In genomic region chr15:89139613-89140499, GRCh38 we compare ENCODE assay signal across 10 cellular contexts. TPM values are rescaled to one million over a fixed set of nuclear protein-coding genes. Genes with fewer than 3 reads are reported as not detected.
A peak's percentile ranks its signal among the peaks of the same experiment; 100 is the strongest.
DNase-seq lines count a peak whose midpoint lies in the region; TF ChIP-seq lines count a peak whose summit lies in the region.
"Had no signal": no experiment of that assay in that cellular context is flagged by ENCODE, and none has a peak within 500 bp of the region (broad histone marks: within the 10 kb centered on the region; RNA-seq: fewer than 3 reads in every experiment).

No MANE protein-coding gene starts in this region.

- peak overlapping the region; percentile 47 for H3K27ac ChIP-seq in HL-60 (replicated peaks)
- H3K27ac ChIP-seq in subcutaneous abdominal adipose tissue (ENCODE audit: low read depth, low read length) = peak overlapping the region; percentile 29
- no peak overlapping the region for H3K27ac ChIP-seq in effector memory CD4-positive, alpha-beta T cell (ENCODE audit: insufficient read depth, low read length, poor library complexity, severe bottlenecking)
- no peak overlapping the region for H3K27ac ChIP-seq in neuronal stem cell (replicated peaks; ENCODE audit: low read length)
- H3K27ac ChIP-seq: parathyroid adenoma had no signal

- H3K4me3 ChIP-seq in HL-60 (replicated peaks; ENCODE audit: insufficient read depth, low read length) = no peak overlapping the region
- no peak overlapping the region for H3K4me3 ChIP-seq in subcutaneous abdominal adipose tissue (ENCODE audit: low read depth in 1 of 5, low read length in 5 of 5)
- no peak overlapping the region for H3K4me3 ChIP-seq in effector memory CD4-positive, alpha-beta T cell (ENCODE audit: insufficient read depth, low read depth, low read length, poor library complexity, severe bottlenecking)
- H3K4me3 ChIP-seq in neuronal stem cell (ENCODE audit: low read length in 2 of 2) = no peak overlapping the region

- no peak overlapping the region for H3K4me2 ChIP-seq in neuronal stem cell (ENCODE audit: insufficient read depth, low read length, poor library complexity, severe bottlenecking)

- no CpG with 5 or more reads among the region's 8 CpGs for WGBS in neuronal stem cell (ENCODE audit: extremely low coverage in 2 of 2, insufficient read length in 2 of 2, insufficient replicate concordance in 1 of 2), 2 donors

- H3K79me1 ChIP-seq in neuronal stem cell (ENCODE audit: low read depth, low read length) = no peaks in the 10 kb centered on the region

- H2AFZ ChIP-seq in neuronal stem cell (ENCODE audit: low read length) = no peak overlapping the region
- H2AFZ ChIP-seq: parathyroid adenoma had no signal

- H3K9me3 Mint-ChIP-seq in brain (no peaks in the 10 kb centered on the region), immature natural killer cell (peaks cover 0 to 4% (median 0%) of the 10 kb centered on the region in 6 donors)

- H3K36me3 ChIP-seq in subcutaneous abdominal adipose tissue (ENCODE audit: control insufficient read depth in 5 of 5, insufficient read depth in 5 of 5, low read length in 5 of 5) = no peaks in the 10 kb centered on the region
- H3K36me3 ChIP-seq in effector memory CD4-positive, alpha-beta T cell (ENCODE audit: control insufficient read depth, insufficient read depth, low read length) = peaks cover 6% of the 10 kb centered on the region
- peaks cover 0 to 3% of the 10 kb centered on the region in 2 donors for H3K36me3 ChIP-seq in neuronal stem cell (replicated peaks in 1 of 2; ENCODE audit: control insufficient read depth in 2 of 2, insufficient read depth in 2 of 2, low read length in 2 of 2)

- H2BK5ac ChIP-seq in neuronal stem cell (ENCODE audit: low read length) = no peak overlapping the region

- H3K36me3 Mint-ChIP-seq in brain = peaks cover 56% of the 10 kb centered on the region
- H3K36me3 Mint-ChIP-seq in immature natural killer cell = peaks cover 15 to 21% (median 17%) of the 10 kb centered on the region in 3 donors

- H4K8ac ChIP-seq in neuronal stem cell (ENCODE audit: low read depth, low read length) = no peak overlapping the region

- TF ChIP-seq CTCF in HL-60 (IDR thresholded peaks at IDR 0.05; ENCODE audit: insufficient read depth, low read length) (no peak), brain (conservative IDR thresholded peaks at IDR 0.05) (no peak)

- H3K27me3 Mint-ChIP-seq in brain = no peaks in the 10 kb centered on the region
- H3K27me3 Mint-ChIP-seq in immature natural killer cell (ENCODE audit: low read depth in 3 of 3) = peaks cover 14 to 27% (median 16%) of the 10 kb centered on the region in 3 donors

- H3K4me1 ChIP-seq in subcutaneous abdominal adipose tissue (ENCODE audit: control insufficient read depth in 5 of 5, insufficient read depth in 5 of 5, low read length in 5 of 5) = peaks cover 22 to 80% (median 56%) of the 10 kb centered on the region in 5 donors
- H3K4me1 ChIP-seq in effector memory CD4-positive, alpha-beta T cell (ENCODE audit: control insufficient read depth, insufficient read depth, low read length, poor library complexity, severe bottlenecking) = no peaks in the 10 kb centered on the region
- peaks cover 0 to 4% of the 10 kb centered on the region in 2 donors for H3K4me1 ChIP-seq in neuronal stem cell (ENCODE audit: control insufficient read depth in 2 of 2, insufficient read depth in 1 of 2, low read depth in 1 of 2, low read length in 2 of 2)
- H3K4me1 ChIP-seq: parathyroid adenoma had no signal

- H3K27ac Mint-ChIP-seq in brain (peak overlapping the region in 4 of 5 experiments; percentile 37 to 84 (median 60)), immature natural killer cell (peak overlapping the region in 5 of 6 donors; percentile 94 to 100 (median 98))

- DNase-seq in HL-60 (ENCODE audit: low read depth in 1 of 2, low spot score in 1 of 2) (no peak), immature natural killer cell (no peak), neuronal stem cell (ENCODE audit: low spot score) (no peak), COLO829 (ENCODE audit: low spot score) (no peak), middle frontal gyrus (ENCODE audit: extremely low spot score, low spot score) (no peak)
- no peak for DNase-seq in effector memory CD4-positive, alpha-beta T cell
- DNase-seq: NCI-H2081 treated with DMSO at 0.1 percent for 48 hours had no signal

- H3K27me3 ChIP-seq in HL-60 (ENCODE audit: insufficient read depth, poor library complexity, severe bottlenecking) = no peaks in the 10 kb centered on the region
- H3K27me3 ChIP-seq in subcutaneous abdominal adipose tissue (ENCODE audit: control insufficient read depth in 5 of 5, insufficient read depth in 4 of 5, low read length in 5 of 5) = no peaks in the 10 kb centered on the region
- H3K27me3 ChIP-seq in effector memory CD4-positive, alpha-beta T cell (replicated peaks; ENCODE audit: control insufficient read depth, insufficient read depth, low read length, poor library complexity, severe bottlenecking) = no peaks in the 10 kb centered on the region
- H3K27me3 ChIP-seq in neuronal stem cell (ENCODE audit: control insufficient read depth in 3 of 3, insufficient read depth in 3 of 3, low read depth in 1 of 3, low read length in 3 of 3) = no peaks in the 10 kb centered on the region

- no peak overlapping the region for H3K23ac ChIP-seq in neuronal stem cell (ENCODE audit: low read depth, low read length, poor library complexity)

- H3K9ac ChIP-seq in subcutaneous abdominal adipose tissue (ENCODE audit: low read length in 5 of 5) (no peak overlapping the region), neuronal stem cell (ENCODE audit: low read depth, low read length, poor library complexity) (no peak overlapping the region)
- H3K9ac ChIP-seq: parathyroid adenoma had no signal

- H3K4me1 Mint-ChIP-seq in brain = peaks cover 76% of the 10 kb centered on the region
- peaks cover 37 to 95% of the 10 kb centered on the region in 2 donors for H3K4me1 Mint-ChIP-seq in immature natural killer cell

- H3K4me3 Mint-ChIP-seq in brain (no peak overlapping the region), immature natural killer cell (peak overlapping the region; percentile 72 to 92 (median 75))

- no peak overlapping the region for H2BK15ac ChIP-seq in neuronal stem cell (ENCODE audit: low read length)

- no peak overlapping the region for H2BK120ac ChIP-seq in neuronal stem cell (ENCODE audit: low read depth, low read length)

- no peak overlapping the region for H2BK12ac ChIP-seq in neuronal stem cell (ENCODE audit: low read length)

- H2AK5ac ChIP-seq in neuronal stem cell (ENCODE audit: low read depth, low read length) = no peak overlapping the region

- H3K18ac ChIP-seq in neuronal stem cell (ENCODE audit: low read length) = no peak overlapping the region

- H3K4ac ChIP-seq in neuronal stem cell (ENCODE audit: low read length) = no peak overlapping the region

- no peaks in the 10 kb centered on the region for H3K9me3 ChIP-seq in subcutaneous abdominal adipose tissue (ENCODE audit: control insufficient read depth in 5 of 5, low read length in 5 of 5)
- H3K9me3 ChIP-seq in effector memory CD4-positive, alpha-beta T cell (ENCODE audit: control insufficient read depth, low read length) = no peaks in the 10 kb centered on the region
- no peaks in the 10 kb centered on the region for H3K9me3 ChIP-seq in neuronal stem cell (replicated peaks in 1 of 2; ENCODE audit: control insufficient read depth in 2 of 2, insufficient read depth in 1 of 2, low read depth in 1 of 2, low read length in 2 of 2)

- no peak overlapping the region for H3K14ac ChIP-seq in neuronal stem cell (ENCODE audit: low read length)

- H4K91ac ChIP-seq in neuronal stem cell (ENCODE audit: low read depth, low read length, poor library complexity) = no peak overlapping the region

RNA-seq across cellular contexts. Expression of gene ABHD2, which starts 51.6 kb away (rescaled TPM):
- polyA plus RNA-seq in brain (ENCODE audit: insufficient read depth, low read depth, low replicate concordance) (82.7 TPM), immature natural killer cell (10 to 100 TPM; 26.9 to 70.6 (median 33.1) TPM)
- 7.2 TPM for polyA plus RNA-seq in neuronal stem cell (2013, experiment 1 of 2)
- polyA plus RNA-seq in neuronal stem cell (2013, experiment 2 of 2) = 7.2 TPM

Comparison
In these comparisons a context has a peak if more than half of its experiments do, and no peak if none do; other contexts are left out.
1. H3K27ac ChIP-seq: peak in HL-60 (single experiment) and subcutaneous abdominal adipose tissue (single experiment); none in effector memory CD4-positive, alpha-beta T cell (single experiment) and neuronal stem cell (single experiment).
2. H3K4me3 Mint-ChIP-seq: peak in immature natural killer cell (5 of 5); none in brain (0 of 5).